8 cellular contexts compared by ENCODE assay signal in the genomic region with DNA sequence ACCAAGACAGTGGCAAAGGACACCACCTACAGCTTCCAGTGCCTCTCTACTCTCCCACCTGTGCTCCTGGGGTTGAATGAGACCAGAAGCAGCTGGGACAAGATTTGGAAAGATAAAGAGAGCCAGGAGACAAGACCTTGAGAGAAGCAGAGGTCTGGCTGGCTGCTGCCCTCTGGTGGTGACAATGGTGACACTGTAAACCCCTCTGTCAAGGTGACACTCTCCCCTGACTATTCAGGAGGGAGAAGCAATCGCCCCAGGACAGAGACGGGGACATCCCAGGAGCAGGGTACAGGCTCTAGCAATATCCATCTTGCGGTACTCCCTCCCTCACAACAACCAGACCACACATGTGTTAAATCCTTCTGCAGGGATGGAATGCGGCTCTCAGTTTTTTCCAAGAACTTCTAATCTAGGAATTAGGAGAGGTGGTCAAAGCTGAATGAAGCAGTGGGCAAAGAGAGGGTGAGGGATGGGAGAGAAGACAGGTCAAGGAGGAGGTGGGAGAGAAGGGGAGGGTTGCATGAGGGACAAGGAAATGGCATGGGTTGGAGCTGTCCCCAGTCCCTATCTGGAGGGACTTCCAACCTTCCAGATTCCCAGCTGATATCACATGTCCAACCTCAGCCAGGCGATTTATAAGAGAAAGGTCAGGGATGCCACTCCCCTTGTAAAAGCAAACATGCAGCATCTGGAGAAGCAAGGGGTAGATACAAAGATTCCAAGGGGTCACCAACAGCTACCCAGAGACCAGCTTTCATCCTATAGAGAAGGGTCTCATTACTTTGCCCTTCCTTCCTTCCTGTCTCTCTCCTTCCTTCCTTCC. TPM values are rescaled to one million over a fixed set of nuclear protein-coding genes. Genes with fewer than 3 reads are reported as not detected.
DNase-seq lines count a peak whose midpoint lies in the region; ATAC-seq and TF ChIP-seq lines count a peak whose summit lies in the region.

No MANE protein-coding gene starts in this region.

- peak; percentile 63 to 86 (median 69) for DNase-seq in CD8-positive, alpha-beta memory T cell
- DNase-seq in HPDE6-E6E7 (ENCODE audit: extremely low spot score): peak; percentile 81
- DNase-seq in activated CD8-positive, alpha-beta memory T cell treated with anti-CD3 and anti-CD28 coated beads, Interleukin-2, amount 50 U/mL, for 48 hours: peak; percentile 88
- peak; percentile 69 for DNase-seq in epithelial cell of esophagus (ENCODE audit: low read depth)
- DNase-seq in naive thymus-derived CD4-positive, alpha-beta T cell: peak; percentile 47 to 75 (median 68)
- peak; percentile 44 for DNase-seq in stimulated activated naive B cell treated with anti-CD40 and anti-IgM and Interleukin-4, amounts not matched to agents 10 μg/mL and 1 μg/mL and 100 μg/mL, for 72 hours

- H3K4me3 Mint-ChIP-seq in CD8-positive, alpha-beta memory T cell: peak overlapping the region in 2 of 7 donors; percentile 16 to 57
- peak overlapping the region in 2 of 10 donors; percentile 14 to 43 for H3K4me3 Mint-ChIP-seq in naive thymus-derived CD4-positive, alpha-beta T cell
- no peak overlapping the region for H3K4me3 Mint-ChIP-seq in stimulated activated naive B cell treated with anti-CD40 and anti-IgM and Interleukin-4, amounts not matched to agents 10 μg/mL and 1 μg/mL and 100 μg/mL, for 72 hours

- H3K36me3 Mint-ChIP-seq in CD8-positive, alpha-beta memory T cell: peaks cover 0 to 8% (median 2%) of the 10 kb centered on the region in 3 donors
- peaks cover 0 to 17% (median 4%) of the 10 kb centered on the region in 5 donors for H3K36me3 Mint-ChIP-seq in naive thymus-derived CD4-positive, alpha-beta T cell
- H3K36me3 Mint-ChIP-seq in stimulated activated naive B cell treated with anti-CD40 and anti-IgM and Interleukin-4, amounts not matched to agents 10 μg/mL and 1 μg/mL and 100 μg/mL, for 72 hours: peaks cover 4 to 7% of the 10 kb centered on the region in 2 donors

- no peaks in the 10 kb centered on the region for H3K9me3 Mint-ChIP-seq in CD8-positive, alpha-beta memory T cell
- H3K9me3 Mint-ChIP-seq in naive thymus-derived CD4-positive, alpha-beta T cell: peaks cover 0 to 3% (median 0%) of the 10 kb centered on the region in 11 donors
- H3K9me3 Mint-ChIP-seq in stimulated activated naive B cell treated with anti-CD40 and anti-IgM and Interleukin-4, amounts not matched to agents 10 μg/mL and 1 μg/mL and 100 μg/mL, for 72 hours: no peaks in the 10 kb centered on the region

- intact Hi-C loops in naive thymus-derived CD4-positive, alpha-beta T cell (cut with micrococcal nuclease): loop anchor here (1.0 to 10.0 kb wide), 6 partner anchors 17 to 283 kb away; a partner anchor contains a TSS

- H3K27me3 ChIP-seq in CD8-positive, alpha-beta memory T cell (ENCODE audit: insufficient read depth, low read length, poor library complexity, severe bottlenecking): no peaks in the 10 kb centered on the region
- H3K27me3 ChIP-seq in OCI-LY1 (ENCODE audit: insufficient read depth, low read length): no peaks in the 10 kb centered on the region; the same call in 1 of the 2 replicates
- H3K27me3 ChIP-seq in naive thymus-derived CD4-positive, alpha-beta T cell (ENCODE audit: control insufficient read depth in 2 of 2, insufficient read depth in 2 of 2, low read length in 2 of 2): no peaks in the 10 kb centered on the region

- H3K27me3 Mint-ChIP-seq in CD8-positive, alpha-beta memory T cell: peaks cover 4 to 6% of the 10 kb centered on the region in 2 donors
- H3K27me3 Mint-ChIP-seq in naive thymus-derived CD4-positive, alpha-beta T cell: peaks cover 0 to 46% (median 4%) of the 10 kb centered on the region in 5 donors
- peaks cover 33 to 55% of the 10 kb centered on the region in 2 donors for H3K27me3 Mint-ChIP-seq in stimulated activated naive B cell treated with anti-CD40 and anti-IgM and Interleukin-4, amounts not matched to agents 10 μg/mL and 1 μg/mL and 100 μg/mL, for 72 hours

- no peaks in the 10 kb centered on the region for H3K9me2 ChIP-seq in OCI-LY1 (ENCODE audit: low read depth, low read length)

- H3K27ac ChIP-seq in CD8-positive, alpha-beta memory T cell (ENCODE audit: low read depth, low read length): no peak overlapping the region
- no peak overlapping the region for H3K27ac ChIP-seq in OCI-LY1 (ENCODE audit: low read depth, low read length, poor library complexity, severe bottlenecking)
- no peak overlapping the region for H3K27ac ChIP-seq in naive thymus-derived CD4-positive, alpha-beta T cell (ENCODE audit: low read depth, low read length)

- no peaks in the 10 kb centered on the region for H3K79me2 ChIP-seq in OCI-LY1 (ENCODE audit: insufficient read depth, low read length)

- no peak overlapping the region for H3K4me3 ChIP-seq in CD8-positive, alpha-beta memory T cell (ENCODE audit: low read length)
- no peak overlapping the region for H3K4me3 ChIP-seq in OCI-LY1 (ENCODE audit: low read depth, low read length, poor library complexity, severe bottlenecking)
- H3K4me3 ChIP-seq in epithelial cell of esophagus (ENCODE audit: low read length): no peak overlapping the region
- H3K4me3 ChIP-seq in naive thymus-derived CD4-positive, alpha-beta T cell (ENCODE audit: low read length): no peak overlapping the region

- H3K4me2 ChIP-seq in OCI-LY1 (ENCODE audit: low read length): no peak overlapping the region

- H3K9me3 ChIP-seq in CD8-positive, alpha-beta memory T cell (ENCODE audit: low read length): no peaks in the 10 kb centered on the region
- no peaks in the 10 kb centered on the region for H3K9me3 ChIP-seq in OCI-LY1 (ENCODE audit: low read length)
- no peaks in the 10 kb centered on the region for H3K9me3 ChIP-seq in naive thymus-derived CD4-positive, alpha-beta T cell (ENCODE audit: control insufficient read depth in 2 of 3, low read length in 3 of 3)

- no peak overlapping the region for H2AFZ ChIP-seq in OCI-LY1 (ENCODE audit: low read length)

- peak; percentile 48 for ATAC-seq in naive thymus-derived CD4-positive, alpha-beta T cell
- peak; percentile 66 to 68 for ATAC-seq in stimulated activated naive B cell treated with anti-CD40 and anti-IgM and Interleukin-4, amounts not matched to agents 10 μg/mL and 1 μg/mL and 100 μg/mL, for 72 hours (replicated peaks)
- ATAC-seq in GM18520 (IDR thresholded peaks at IDR 0.05; ENCODE audit: unreplicated experiment): no peak

- no peaks in the 10 kb centered on the region for H3F3A ChIP-seq in OCI-LY1 (ENCODE audit: insufficient read depth, low read length)

- H3K9ac ChIP-seq in OCI-LY1 (ENCODE audit: low read length): no peak overlapping the region

- no peaks in the 10 kb centered on the region for H3K36me3 ChIP-seq in CD8-positive, alpha-beta memory T cell (ENCODE audit: insufficient read depth, low read length)
- peaks cover 6% of the 10 kb centered on the region for H3K36me3 ChIP-seq in OCI-LY1 (ENCODE audit: insufficient read depth, low read length)
- peaks cover 0 to 4% (median 0%) of the 10 kb centered on the region in 3 experiments for H3K36me3 ChIP-seq in naive thymus-derived CD4-positive, alpha-beta T cell (ENCODE audit: control insufficient read depth in 2 of 3, insufficient read depth in 3 of 3, low read length in 3 of 3)

- no peaks in the 10 kb centered on the region for H4K20me1 ChIP-seq in OCI-LY1 (ENCODE audit: insufficient read depth, low read length)

- peak overlapping the region in 6 of 8 donors; percentile 29 to 85 (median 50) for H3K27ac Mint-ChIP-seq in CD8-positive, alpha-beta memory T cell
- H3K27ac Mint-ChIP-seq in naive thymus-derived CD4-positive, alpha-beta T cell: peak overlapping the region in 2 of 9 donors; percentile 5 to 40
- no peak overlapping the region for H3K27ac Mint-ChIP-seq in stimulated activated naive B cell treated with anti-CD40 and anti-IgM and Interleukin-4, amounts not matched to agents 10 μg/mL and 1 μg/mL and 100 μg/mL, for 72 hours

- H3K4me1 Mint-ChIP-seq in CD8-positive, alpha-beta memory T cell: peaks cover 26 to 72% (median 34%) of the 10 kb centered on the region in 3 donors
- peaks cover 7 to 46% (median 30%) of the 10 kb centered on the region in 7 donors for H3K4me1 Mint-ChIP-seq in naive thymus-derived CD4-positive, alpha-beta T cell
- peaks cover 23 to 76% of the 10 kb centered on the region in 2 donors for H3K4me1 Mint-ChIP-seq in stimulated activated naive B cell treated with anti-CD40 and anti-IgM and Interleukin-4, amounts not matched to agents 10 μg/mL and 1 μg/mL and 100 μg/mL, for 72 hours

- POLR2A ChIA-PET in CD8-positive, alpha-beta memory T cell (lab: Charles Lee): interaction anchor here (1.0 to 3.6 kb wide), 3 partner anchors 19 to 48 kb away, joined by 3 to 22 read pairs (median 7); no protein-coding TSS in a partner anchor
- POLR2A ChIA-PET in naive thymus-derived CD4-positive, alpha-beta T cell (lab: Charles Lee): interaction anchor here (1.1 to 8.9 kb wide), 5 partner anchors 15 to 135 kb away, joined by 3 to 80 read pairs (median 6); no protein-coding TSS in a partner anchor

- H3K4me1 ChIP-seq in CD8-positive, alpha-beta memory T cell (ENCODE audit: insufficient read depth, low read length): peaks cover 47% of the 10 kb centered on the region
- peaks cover 35% of the 10 kb centered on the region for H3K4me1 ChIP-seq in OCI-LY1 (ENCODE audit: insufficient read depth, low read length, severe bottlenecking)
- peaks cover 30 to 40% of the 10 kb centered on the region in 2 donors for H3K4me1 ChIP-seq in naive thymus-derived CD4-positive, alpha-beta T cell (ENCODE audit: control insufficient read depth in 2 of 2, insufficient read depth in 2 of 2, low read length in 2 of 2)

- peak; percentile 82 for TF ChIP-seq CTCF in OCI-LY1 (IDR thresholded peaks at IDR 0.05; ENCODE audit: low read length)
- peak; percentile 91 for TF ChIP-seq CTCF in epithelial cell of esophagus (IDR thresholded peaks at IDR 0.05; ENCODE audit: insufficient read depth, low read depth, low read length, missing control alignments)

- CTCF ChIA-PET in CD8-positive, alpha-beta memory T cell (lab: Charles Lee): interaction anchor here (0.6 to 8.3 kb wide), 14 partner anchors 12 to 162 kb away, joined by 3 to 173 read pairs (median 3); a partner anchor contains a TSS
- CTCF ChIA-PET in naive thymus-derived CD4-positive, alpha-beta T cell (lab: Charles Lee): interaction anchor here (0.7 to 7.0 kb wide), 17 partner anchors 9 to 1629 kb away, joined by 3 to 143 read pairs (median 4); a partner anchor contains a TSS

RNA-seq across cellular contexts. Expression of a gene that starts 2.9 kb away (rescaled TPM):
- not detected for total RNA-seq in CD8-positive, alpha-beta memory T cell
- polyA plus RNA-seq in CD8-positive, alpha-beta memory T cell: 0.91 TPM
- total RNA-seq in naive thymus-derived CD4-positive, alpha-beta T cell: under 1 TPM in 1 of 5 experiments, not detected in 4; 0.17 TPM
- polyA plus RNA-seq in naive thymus-derived CD4-positive, alpha-beta T cell: under 1 TPM; 0.46 to 0.99 TPM

RNA-seq across cellular contexts. Expression of a gene that starts 17.1 kb away (rescaled TPM):
- total RNA-seq in CD8-positive, alpha-beta memory T cell: 10 to 100 TPM; 46.4 to 48.5 TPM
- polyA plus RNA-seq in CD8-positive, alpha-beta memory T cell: 95.4 TPM
- 10 to 100 TPM in 3 of 5 experiments, 1 to 10 TPM in 2; 8.2 to 57.8 (median 11.0) TPM for total RNA-seq in naive thymus-derived CD4-positive, alpha-beta T cell
- polyA plus RNA-seq in naive thymus-derived CD4-positive, alpha-beta T cell: 10 to 100 TPM; 15.0 to 21.8 TPM

RNA-seq across cellular contexts. Expression of a gene that starts 17.3 kb away (rescaled TPM):
- total RNA-seq in CD8-positive, alpha-beta memory T cell: 10 to 100 TPM; 24.0 to 26.5 TPM
- 33.6 TPM for polyA plus RNA-seq in CD8-positive, alpha-beta memory T cell
- 10 to 100 TPM in 2 of 5 experiments, 1 to 10 TPM in 3; 2.8 to 16.9 (median 5.1) TPM for total RNA-seq in naive thymus-derived CD4-positive, alpha-beta T cell
- 10 to 100 TPM in 1 of 2 donors, 1 to 10 TPM in 1; 8.3 to 11.7 TPM for polyA plus RNA-seq in naive thymus-derived CD4-positive, alpha-beta T cell
